23 cellular contexts compared by ENCODE assay signal in the genomic region with DNA sequence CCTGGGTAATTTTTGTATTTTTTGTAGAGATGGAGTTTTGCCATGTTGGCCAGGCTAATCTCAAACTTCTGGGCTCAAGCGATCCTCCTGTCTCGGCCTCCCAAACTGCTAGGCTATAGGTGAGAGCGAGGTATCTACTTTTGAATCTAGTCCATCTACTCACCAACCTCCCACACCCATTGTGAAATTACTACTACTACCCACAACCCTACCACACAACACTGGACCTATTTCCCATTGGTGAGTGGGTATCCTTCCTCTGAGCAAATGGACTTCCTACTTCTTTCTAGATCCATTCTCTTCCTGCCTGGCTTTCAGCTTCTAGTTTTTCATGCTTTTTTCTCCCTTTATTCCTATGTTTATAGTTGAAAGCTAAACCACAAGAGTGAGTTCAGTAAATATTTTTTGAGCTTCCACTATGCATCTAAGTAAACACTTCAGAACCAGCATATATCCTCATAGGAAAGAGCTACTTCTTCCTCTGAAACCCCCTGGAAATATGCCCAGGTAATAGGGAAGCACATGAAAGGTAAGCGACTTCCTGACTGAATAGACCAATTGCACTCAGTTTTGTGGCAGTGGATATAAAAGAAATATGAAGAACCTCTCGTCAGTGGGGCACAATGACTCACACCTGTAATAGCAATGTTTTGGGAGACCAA. TPM values are rescaled to one million over a fixed set of nuclear protein-coding genes. Genes with fewer than 3 reads are reported as not detected.
A peak's percentile ranks its signal among the peaks of the same experiment; 100 is the strongest.
DNase-seq lines count a peak whose midpoint lies in the region; ATAC-seq, FAIRE-seq and TF ChIP-seq lines count a peak whose summit lies in the region.
"Had no signal": no experiment of that assay in that cellular context is flagged by ENCODE, and none has a peak within 500 bp of the region (broad histone marks: within the 10 kb centered on the region; RNA-seq: fewer than 3 reads in every experiment).

No MANE protein-coding gene starts in this region.

- no peak overlapping the region for H3K4me2 ChIP-seq in HepG2 (ENCODE audit: low read depth, low read length)

- CTCF ChIA-PET in HepG2 (lab: Yijun Ruan, JAX; ENCODE audit: low intra/inter-chr PET ratio, low total read pairs) = no interaction called here

- H3K36me3 ChIP-seq in HepG2 (replicated peaks in 1 of 2; ENCODE audit: control insufficient read depth in 1 of 2, insufficient read depth in 2 of 2, low read length in 2 of 2) (no peaks in the 10 kb centered on the region), right lobe of liver (no peaks in the 10 kb centered on the region), upper lobe of right lung (no peaks in the 10 kb centered on the region)
- H3K36me3 ChIP-seq: BLaER1 treated with 17β-estradiol and CSF1 and Interleukin-3, amounts not matched to agents 10 nM and 100 nM; cardiac muscle cell had no signal

- POLR2A ChIA-PET in HepG2 (lab: Yijun Ruan, JAX) = no interaction called here

- TF ChIP-seq RAD21 in HepG2 (CRISPR knock-in tag; IDR thresholded peaks at IDR 0.05) = no peak

- no TSS peak for BruUV-seq in HepG2 (replicated peaks; lab: Mats Ljungman, UMichigan)

- no peaks in the 10 kb centered on the region for H4K20me1 ChIP-seq in HepG2 (ENCODE audit: insufficient read depth, low read length)

- no peaks in the 10 kb centered on the region for H3K9me3 ChIP-seq in HepG2 (ENCODE audit: low read length)
- H3K9me3 ChIP-seq in right lobe of liver = no peaks in the 10 kb centered on the region
- H3K9me3 ChIP-seq in upper lobe of right lung = no peaks in the 10 kb centered on the region
- H3K9me3 ChIP-seq: BLaER1 treated with 17β-estradiol and CSF1 and Interleukin-3, amounts not matched to agents 10 nM and 100 nM had no signal

- H3K27me3 ChIP-seq in HepG2 (ENCODE audit: control insufficient read depth in 1 of 2, insufficient read depth in 2 of 2, low read length in 2 of 2) (no peaks in the 10 kb centered on the region), right lobe of liver (no peaks in the 10 kb centered on the region), upper lobe of right lung (no peaks in the 10 kb centered on the region)
- H3K27me3 ChIP-seq: BLaER1 treated with 17β-estradiol and CSF1 and Interleukin-3, amounts not matched to agents 10 nM and 100 nM; cardiac muscle cell had no signal

- TF ChIP-seq POLR2A in HepG2 (IDR thresholded peaks at IDR 0.05; ENCODE audit: insufficient read depth in 1 of 2, low read depth in 2 of 2, low read length in 2 of 2) (no peak), right lobe of liver (IDR thresholded peaks at IDR 0.05) (no peak)

- DNase-seq in HepG2 (ENCODE audit: low spot score) (no peak), right lobe of liver (no peak), NCI-H69 (lab: John Stamatoyannopoulos, UW) (peak; percentile 78), dermis microvascular lymphatic vessel endothelial cell (ENCODE audit: low read depth in 2 of 2) (peak; percentile 22 to 55), upper lobe of right lung (no peak), 8988T (no peak)
- DNase-seq in activated naive CD4-positive, alpha-beta T cell (lab: John Stamatoyannopoulos, UW) = no peak
- DNase-seq: activated CD4-positive, CD25-positive, alpha-beta regulatory T cell treated with anti-CD3 and anti-CD28 coated beads, Interleukin-2, amount 50 U/mL, for 72 hours; activated naive CD4-positive, alpha-beta T cell treated with Interleukin-2 at 50 U/mL for 16 hours; activated T-cell treated with anti-CD3 and anti-CD28 coated beads, Interleukin-2, amount 50 U/mL, for 1 hour; DMS 273 treated with DMSO at 0.1 percent for 48 hours; GDM1; NCI-H1436 treated with DMSO at 0.1 percent for 48 hours; NCI-H748 treated with DMSO at 0.1 percent for 48 hours; stimulated activated CD4-positive, alpha-beta T cell treated with anti-CD3 and anti-CD28 coated beads, Interleukin-15, amount 100 ng/mL, for 24 hours had no signal

- H3K4me3 ChIP-seq in HepG2 (replicated peaks in 1 of 3; ENCODE audit: insufficient read depth in 1 of 3, low read depth in 2 of 3, low read length in 3 of 3) = no peak overlapping the region
- no peak overlapping the region for H3K4me3 ChIP-seq in right lobe of liver
- H3K4me3 ChIP-seq in upper lobe of right lung = no peak overlapping the region
- H3K4me3 ChIP-seq: BLaER1 treated with 17β-estradiol and CSF1 and Interleukin-3, amounts not matched to agents 10 nM and 100 nM; cardiac muscle cell had no signal

- WGBS in HepG2 (ENCODE audit: low lambda C conversion rate) = 92% methylated on average over 5 of the region's 5 CpGs
- 73% methylated on average over 4 of the region's 5 CpGs for WGBS in right lobe of liver (ENCODE audit: insufficient coverage, low coverage, low lambda C conversion rate, missing lambda C conversion rate)

- FAIRE-seq in HepG2 (lab: Jason Lieb, UNC) = no peak
- FAIRE-seq: endothelial cell of umbilical vein, HTR-8/SVneo, urothelium cell line had no signal

- in situ Hi-C loops in HepG2 (cut with HindIII; ENCODE audit: extremely low pct_ligation_motif_present, low pct_unique_long_range_greater_than_20kb) = no loop called here

- intact Hi-C loops in HepG2 (cut with micrococcal nuclease; ENCODE audit: unreplicated experiment) (no loop called here), right lobe of liver (cut with DNase I) (no loop called here), upper lobe of right lung (cut with DNase I) (no loop called here)

- no peak overlapping the region for H2AFZ ChIP-seq in HepG2 (ENCODE audit: low read length)

- H3K4me1 ChIP-seq in HepG2 (ENCODE audit: insufficient read depth, low read length) (peaks cover 79% of the 10 kb centered on the region), right lobe of liver (peaks cover 0 to 30% (median 13%) of the 10 kb centered on the region in 4 donors), upper lobe of right lung (peaks cover 28% of the 10 kb centered on the region)

- no peak for ATAC-seq in HepG2
- no peak for ATAC-seq in right lobe of liver
- ATAC-seq in upper lobe of right lung = peak; percentile 53
- no peak for ATAC-seq in HG02642 (IDR thresholded peaks at IDR 0.05; ENCODE audit: poor library complexity, unreplicated experiment)
- ATAC-seq: left lobe of liver, sciatic nerve had no signal

- H3K79me2 ChIP-seq in HepG2 (ENCODE audit: insufficient read depth, low read length) = peaks cover 10% of the 10 kb centered on the region

- TF ChIP-seq CTCF in HepG2 (CRISPR knock-in tag; IDR thresholded peaks at IDR 0.05) (no peak), right lobe of liver (IDR thresholded peaks at IDR 0.05) (no peak), upper lobe of right lung (IDR thresholded peaks at IDR 0.05) (no peak)

- no peak for TF ChIP-seq EP300 in HepG2 (IDR thresholded peaks at IDR 0.05; ENCODE audit: low read depth in 2 of 2, low read length in 2 of 2)
- TF ChIP-seq EP300 in HepG2 (CRISPR knock-in tag; IDR thresholded peaks at IDR 0.05; ENCODE audit: borderline replicate concordance) = no peak

- no peak overlapping the region for H3K9ac ChIP-seq in HepG2 (ENCODE audit: insufficient read depth, low read depth, low read length)
- H3K9ac ChIP-seq: BLaER1 treated with 17β-estradiol and CSF1 and Interleukin-3, amounts not matched to agents 10 nM and 100 nM had no signal

- H3K27ac ChIP-seq in HepG2 (ENCODE audit: extremely low read length, insufficient read depth, low read length) (no peak overlapping the region), right lobe of liver (no peak overlapping the region), upper lobe of right lung (no peak overlapping the region)
- H3K27ac ChIP-seq: BLaER1 treated with 17β-estradiol and CSF1 and Interleukin-3, amounts not matched to agents 10 nM and 100 nM; cardiac muscle cell had no signal

TF ChIP-seq in HepG2, 621 proteins besides CTCF, POLR2A, EP300 and RAD21 (continues in another document):
- TF ChIP-seq, protein P1, sequence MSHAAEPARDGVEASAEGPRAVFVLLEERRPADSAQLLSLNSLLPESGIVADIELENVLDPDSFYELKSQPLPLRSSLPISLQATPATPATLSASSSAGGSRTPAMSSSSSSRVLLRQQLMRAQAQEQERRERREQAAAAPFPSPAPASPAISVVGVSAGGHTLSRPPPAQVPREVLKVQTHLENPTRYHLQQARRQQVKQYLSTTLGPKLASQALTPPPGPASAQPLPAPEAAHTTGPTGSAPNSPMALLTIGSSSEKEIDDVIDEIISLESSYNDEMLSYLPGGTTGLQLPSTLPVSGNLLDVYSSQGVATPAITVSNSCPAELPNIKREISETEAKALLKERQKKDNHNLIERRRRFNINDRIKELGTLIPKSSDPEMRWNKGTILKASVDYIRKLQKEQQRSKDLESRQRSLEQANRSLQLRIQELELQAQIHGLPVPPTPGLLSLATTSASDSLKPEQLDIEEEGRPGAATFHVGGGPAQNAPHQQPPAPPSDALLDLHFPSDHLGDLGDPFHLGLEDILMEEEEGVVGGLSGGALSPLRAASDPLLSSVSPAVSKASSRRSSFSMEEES (CRISPR knock-in tag; IDR thresholded peaks at IDR 0.05) = no peak
- TF ChIP-seq ZNF878 (CRISPR knock-in tag; IDR thresholded peaks at IDR 0.05) (0 out of 2 replicates have a peak, but pooled peaks have one; percentile 27), ZNF225 (CRISPR knock-in tag; IDR thresholded peaks at IDR 0.05) (no peak)

RNA-seq across cellular contexts. Expression of a gene that starts 39.1 kb away (rescaled TPM):
- total RNA-seq in HepG2 (2016; rRNA removed; fragmentation: Illumina TruSeq; extraction: Trizol) (25.1 and 38.5 TPM in 2 replicates), right lobe of liver (100 to 1,000 TPM in 1 of 6 experiments, 10 to 100 TPM in 5; 45.2 to 139 (median 68.9) TPM), dermis microvascular lymphatic vessel endothelial cell (21.4 and 32.4 TPM in 2 replicates), upper lobe of right lung (98.4 TPM)
- 6.6 and 8.8 TPM in 2 replicates for total RNA-seq in HepG2 (2016; cell fraction: cytosol; rRNA removed; fragmentation: Illumina TruSeq; extraction: Trizol; ENCODE audit: low read depth)
- 28.4 and 35.1 TPM in 2 replicates for total RNA-seq in HepG2 (2016; cell fraction: insoluble cytoplasmic fraction; rRNA removed; fragmentation: Illumina TruSeq; extraction: Trizol)
- 6.5 and 7.9 TPM in 2 replicates for total RNA-seq in HepG2 (2016; cell fraction: membrane; rRNA removed; fragmentation: Illumina TruSeq; extraction: Trizol)
- total RNA-seq in HepG2 (2016; cell fraction: nucleus; rRNA removed; fragmentation: Illumina TruSeq; extraction: Trizol) = 32.4 and 33.1 TPM in 2 replicates
- polyA plus RNA-seq in HepG2 (2011; rRNA removed) = 12.6 and 15.7 TPM in 2 replicates
- 10.1 and 10.8 TPM in 2 replicates for polyA plus RNA-seq in HepG2 (2011; cell fraction: cytosol; rRNA removed)
- polyA plus RNA-seq in HepG2 (2011; cell fraction: nucleus; rRNA removed) = 20.9 and 25.3 TPM in 2 replicates
- polyA plus RNA-seq in HepG2 (2012) = 26.0 and 36.6 TPM in 2 replicates
- 1.1 and 1.6 TPM in 2 replicates for polyA plus RNA-seq in HepG2 (2016; cell fraction: cytosol; fragmentation: Illumina TruSeq; extraction: Trizol; ENCODE audit: low read depth)
- 22.4 and 25.8 TPM in 2 replicates for polyA plus RNA-seq in HepG2 (2016; cell fraction: insoluble cytoplasmic fraction; fragmentation: Illumina TruSeq; extraction: Trizol; ENCODE audit: low read depth)
- polyA plus RNA-seq in HepG2 (2016; cell fraction: membrane; fragmentation: Illumina TruSeq; extraction: Trizol; ENCODE audit: low read depth) = 2.2 and 2.7 TPM in 2 replicates
- polyA plus RNA-seq in HepG2 (2016; cell fraction: nucleus; fragmentation: Illumina TruSeq; extraction: Trizol; ENCODE audit: insufficient read depth, low read depth) = 15.6 and 16.7 TPM in 2 replicates
- polyA minus RNA-seq in HepG2 (2011; rRNA and poly(A)+ RNA removed; ENCODE audit: low replicate concordance) = 33.9 and 197 TPM in 2 replicates
- polyA minus RNA-seq in HepG2 (2011; cell fraction: cytosol; rRNA and poly(A)+ RNA removed) = 22.2 and 26.0 TPM in 2 replicates
- 47.1 and 47.9 TPM in 2 replicates for polyA minus RNA-seq in HepG2 (2011; cell fraction: nucleus; rRNA and poly(A)+ RNA removed)

Comparison
In these comparisons a context has a peak if more than half of its experiments do, and no peak if none do; other contexts are left out.
1. DNase-seq: peak in NCI-H69 (single experiment) and dermis microvascular lymphatic vessel endothelial cell (2 of 2); none in HepG2 (single experiment), right lobe of liver (0 of 3), upper lobe of right lung (single experiment), activated naive CD4-positive, alpha-beta T cell (0 of 4) and 8988T (single experiment).